1 cellular context compared by ENCODE assay signal in genomic region chr3:50146316-50146901, GRCh38.
TF ChIP-seq lines count a peak whose summit lies in the region.

No MANE protein-coding gene starts in this region.

TF ChIP-seq in GM12878, 131 proteins besides CTCF, POLR2A, EP300 and RAD21:
- no peak for TF ChIP-seq ETV6 (conservative IDR thresholded peaks at IDR 0.05 in 1 of 2, IDR thresholded peaks at IDR 0.05 in 1 of 2; ENCODE audit: borderline replicate concordance in 1 of 2, low read depth in 1 of 2)
- TF ChIP-seq BMI1 (IDR thresholded peaks at IDR 0.05; ENCODE audit: borderline replicate concordance) = no peak
- TF ChIP-seq, protein P1, sequence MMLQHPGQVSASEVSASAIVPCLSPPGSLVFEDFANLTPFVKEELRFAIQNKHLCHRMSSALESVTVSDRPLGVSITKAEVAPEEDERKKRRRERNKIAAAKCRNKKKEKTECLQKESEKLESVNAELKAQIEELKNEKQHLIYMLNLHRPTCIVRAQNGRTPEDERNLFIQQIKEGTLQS (IDR thresholded peaks at IDR 0.05; ENCODE audit: borderline replicate concordance, extremely low read depth, low read depth, low read length) = no peak
- no peak for TF ChIP-seq CBX5 (IDR thresholded peaks at IDR 0.05; ENCODE audit: low read depth)
- TF ChIP-seq, protein P2, sequence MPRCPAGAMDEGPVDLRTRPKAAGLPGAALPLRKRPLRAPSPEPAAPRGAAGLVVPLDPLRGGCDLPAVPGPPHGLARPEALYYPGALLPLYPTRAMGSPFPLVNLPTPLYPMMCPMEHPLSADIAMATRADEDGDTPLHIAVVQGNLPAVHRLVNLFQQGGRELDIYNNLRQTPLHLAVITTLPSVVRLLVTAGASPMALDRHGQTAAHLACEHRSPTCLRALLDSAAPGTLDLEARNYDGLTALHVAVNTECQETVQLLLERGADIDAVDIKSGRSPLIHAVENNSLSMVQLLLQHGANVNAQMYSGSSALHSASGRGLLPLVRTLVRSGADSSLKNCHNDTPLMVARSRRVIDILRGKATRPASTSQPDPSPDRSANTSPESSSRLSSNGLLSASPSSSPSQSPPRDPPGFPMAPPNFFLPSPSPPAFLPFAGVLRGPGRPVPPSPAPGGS (IDR thresholded peaks at IDR 0.05; ENCODE audit: borderline replicate concordance, insufficient read depth, low read depth, low read length, poor library complexity, severe bottlenecking) = no peak
- no peak for TF ChIP-seq RUNX3 (IDR thresholded peaks at IDR 0.05; ENCODE audit: low read length)
- TF ChIP-seq RB1 (IDR thresholded peaks at IDR 0.05; ENCODE audit: borderline replicate concordance) = no peak
- no peak for TF ChIP-seq BCLAF1 (IDR thresholded peaks at IDR 0.05)
- no peak for TF ChIP-seq SUPT20H (IDR thresholded peaks at IDR 0.05; ENCODE audit: borderline replicate concordance, control insufficient read depth, low read depth, low read length)
- no peak for TF ChIP-seq PKNOX1 (IDR thresholded peaks at IDR 0.05)
- TF ChIP-seq SMARCA5 (IDR thresholded peaks at IDR 0.05) = no peak
